ENCODE assay signal across 8 cellular contexts in the genomic region with DNA sequence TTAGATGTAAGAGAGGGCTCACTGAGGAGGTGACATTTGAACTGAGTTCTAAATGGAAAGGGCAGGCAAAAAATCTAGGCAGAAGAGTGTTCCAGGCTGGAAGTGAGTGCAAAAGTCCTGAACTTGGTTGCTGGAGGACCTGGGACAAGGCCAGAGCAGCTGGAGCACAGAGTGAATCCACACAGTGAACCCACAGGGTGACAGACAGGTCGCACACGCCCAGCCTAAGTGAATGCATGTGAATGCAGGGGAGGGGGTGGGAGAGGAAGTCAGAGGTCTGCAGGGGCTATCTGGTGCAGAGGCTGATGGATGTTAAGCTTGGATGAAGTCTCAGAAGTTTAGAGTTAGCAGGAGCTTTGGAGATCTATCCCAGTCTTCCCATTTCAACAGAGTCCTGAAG. TPM values are rescaled to one million over a fixed set of nuclear protein-coding genes. Genes with fewer than 3 reads are reported as not detected.
A peak's percentile ranks its signal among the peaks of the same experiment; 100 is the strongest.
DNase-seq lines count a peak whose midpoint lies in the region; ATAC-seq and TF ChIP-seq lines count a peak whose summit lies in the region.

No MANE protein-coding gene starts in this region.

- peaks cover 38 to 42% (median 41%) of the 10 kb centered on the region in 3 donors for H3K4me1 Mint-ChIP-seq in IgD-negative memory B cell
- H3K4me1 Mint-ChIP-seq in central memory CD8-positive, alpha-beta T cell: peaks cover 55% of the 10 kb centered on the region
- peaks cover 36 to 37% of the 10 kb centered on the region in 2 donors for H3K4me1 Mint-ChIP-seq in natural killer cell treated with Interleukin-12 subunit alpha and Interleukin-12 subunit beta and Interleukin-15 and Interleukin-18, amount 100 ng/mL, for 72 hours (ENCODE audit: low read depth in 2 of 2)

- H3K27me3 Mint-ChIP-seq in IgD-negative memory B cell: peaks cover 4% of the 10 kb centered on the region
- peaks cover 17% of the 10 kb centered on the region for H3K27me3 Mint-ChIP-seq in central memory CD8-positive, alpha-beta T cell
- peaks cover 2 to 6% of the 10 kb centered on the region in 2 donors for H3K27me3 Mint-ChIP-seq in natural killer cell treated with Interleukin-12 subunit alpha and Interleukin-12 subunit beta and Interleukin-15 and Interleukin-18, amount 100 ng/mL, for 72 hours

- H3K4me3 ChIP-seq in AG10803 (ENCODE audit: low read length): peak overlapping the region; percentile 85; the same call in 1 of the 2 replicates

- peaks cover 1% of the 10 kb centered on the region for H3K36me3 Mint-ChIP-seq in IgD-negative memory B cell
- peaks cover 21% of the 10 kb centered on the region for H3K36me3 Mint-ChIP-seq in central memory CD8-positive, alpha-beta T cell (ENCODE audit: insufficient read depth)
- peaks cover 5% of the 10 kb centered on the region for H3K36me3 Mint-ChIP-seq in natural killer cell treated with Interleukin-12 subunit alpha and Interleukin-12 subunit beta and Interleukin-15 and Interleukin-18, amount 100 ng/mL, for 72 hours

- TF ChIP-seq CTCF in AG10803 (conservative IDR thresholded peaks at IDR 0.05; ENCODE audit: low read length): no peak

- no peaks in the 10 kb centered on the region for H3K9me3 Mint-ChIP-seq in IgD-negative memory B cell
- no peaks in the 10 kb centered on the region for H3K9me3 Mint-ChIP-seq in central memory CD8-positive, alpha-beta T cell
- H3K9me3 Mint-ChIP-seq in natural killer cell treated with Interleukin-12 subunit alpha and Interleukin-12 subunit beta and Interleukin-15 and Interleukin-18, amount 100 ng/mL, for 72 hours: no peaks in the 10 kb centered on the region

- peak overlapping the region; percentile 41 to 94 (median 89) for H3K4me3 Mint-ChIP-seq in IgD-negative memory B cell
- H3K4me3 Mint-ChIP-seq in central memory CD8-positive, alpha-beta T cell: peak overlapping the region; percentile 94
- H3K4me3 Mint-ChIP-seq in natural killer cell treated with Interleukin-12 subunit alpha and Interleukin-12 subunit beta and Interleukin-15 and Interleukin-18, amount 100 ng/mL, for 72 hours: peak overlapping the region; percentile 77

- H3K27ac Mint-ChIP-seq in IgD-negative memory B cell: peak overlapping the region; percentile 57 to 94 (median 90)
- H3K27ac Mint-ChIP-seq in central memory CD8-positive, alpha-beta T cell (ENCODE audit: low read depth): peak overlapping the region; percentile 89
- H3K27ac Mint-ChIP-seq in natural killer cell treated with Interleukin-12 subunit alpha and Interleukin-12 subunit beta and Interleukin-15 and Interleukin-18, amount 100 ng/mL, for 72 hours: peak overlapping the region; percentile 66 to 70

- no peak for ATAC-seq in central memory CD8-positive, alpha-beta T cell (replicated peaks; ENCODE audit: extremely low read depth, poor library complexity, severe bottlenecking)
- ATAC-seq in natural killer cell treated with Interleukin-12 subunit alpha and Interleukin-12 subunit beta and Interleukin-15 and Interleukin-18, amount 100 ng/mL, for 72 hours: no peak
- no peak for ATAC-seq in GM21515 (IDR thresholded peaks at IDR 0.05; ENCODE audit: unreplicated experiment)

- no peak for DNase-seq in AG10803 (ENCODE audit: low read depth)
- DNase-seq in central memory CD8-positive, alpha-beta T cell (ENCODE audit: low spot score in 2 of 2): no peak
- no peak for DNase-seq in natural killer cell treated with Interleukin-12 subunit alpha and Interleukin-12 subunit beta and Interleukin-15 and Interleukin-18, amount 100 ng/mL, for 72 hours (ENCODE audit: low spot score)
- DNase-seq in NCI-H2196 treated with DMSO at 0.1 percent for 48 hours (lab: John Stamatoyannopoulos, UW; ENCODE audit: unreplicated experiment): no peak
- DNase-seq in anterior cingulate cortex (lab: John Stamatoyannopoulos, UW): no peak
- no peak for DNase-seq in stimulated activated naive CD4-positive, alpha-beta T cell treated with Interleukin-2 at 50 U/mL for 16 hours (lab: John Stamatoyannopoulos, UW)

RNA-seq across cellular contexts. Expression of a gene that starts 0.6 kb away (rescaled TPM):
- 8.6 TPM for polyA plus RNA-seq in IgD-negative memory B cell
- total RNA-seq in natural killer cell treated with Interleukin-12 subunit alpha and Interleukin-12 subunit beta and Interleukin-15 and Interleukin-18, amount 100 ng/mL, for 72 hours: 10 to 100 TPM; 17.1 to 29.2 TPM

RNA-seq across cellular contexts. Expression of a gene that starts 2.8 kb away (rescaled TPM):
- not detected for polyA plus RNA-seq in IgD-negative memory B cell
- total RNA-seq in natural killer cell treated with Interleukin-12 subunit alpha and Interleukin-12 subunit beta and Interleukin-15 and Interleukin-18, amount 100 ng/mL, for 72 hours: not detected

RNA-seq across cellular contexts. Expression of a gene that starts 52.4 kb away (rescaled TPM):
- polyA plus RNA-seq in IgD-negative memory B cell: 39.3 TPM
- 10 to 100 TPM; 66.1 to 67.4 TPM for total RNA-seq in natural killer cell treated with Interleukin-12 subunit alpha and Interleukin-12 subunit beta and Interleukin-15 and Interleukin-18, amount 100 ng/mL, for 72 hours
